In genomic region chr2:215748446-215748845, GRCh38 we compare ENCODE assay signal across 18 cellular contexts.
A peak's percentile ranks its signal among the peaks of the same experiment; 100 is the strongest.
DNase-seq lines count a peak whose midpoint lies in the region; ATAC-seq and TF ChIP-seq lines count a peak whose summit lies in the region.
"Had no signal": no experiment of that assay in that cellular context is flagged by ENCODE, and none has a peak within 500 bp of the region (broad histone marks: within the 10 kb centered on the region; RNA-seq: fewer than 3 reads in every experiment).

No MANE protein-coding gene starts in this region.

- no peak for TF ChIP-seq EP300 in sigmoid colon (IDR thresholded peaks at IDR 0.05)

- H3K36me3 ChIP-seq in GM23248 (ENCODE audit: low read depth) (no peaks in the 10 kb centered on the region), liver (ENCODE audit: control insufficient read depth in 4 of 4, insufficient read depth in 3 of 4, low read depth in 1 of 4, low read length in 3 of 4) (no peaks in the 10 kb centered on the region), sigmoid colon (no peaks in the 10 kb centered on the region)
- H3K36me3 ChIP-seq: BLaER1, pancreas, thyroid gland had no signal

- H3K27me3 ChIP-seq in GM23248 (replicated peaks; ENCODE audit: insufficient read depth) (no peaks in the 10 kb centered on the region), liver (ENCODE audit: control insufficient read depth in 4 of 4, insufficient read depth in 4 of 4, low read length in 3 of 4) (no peaks in the 10 kb centered on the region), sigmoid colon (no peaks in the 10 kb centered on the region)
- H3K27me3 ChIP-seq: BLaER1, pancreas, thyroid gland had no signal

- in situ Hi-C loops in GM23248 (cut with MboI), result no loop called here

- no peaks in the 10 kb centered on the region for H3K79me2 ChIP-seq in GM23248 (ENCODE audit: insufficient read depth)

- no peak overlapping the region for H3K4me2 ChIP-seq in GM23248 (ENCODE audit: unreplicated experiment)
- H3K4me2 ChIP-seq: BLaER1 had no signal

- no peaks in the 10 kb centered on the region for H3K9me2 ChIP-seq in GM23248 (ENCODE audit: insufficient read depth)

- no peak overlapping the region for H3K27ac Mint-ChIP-seq in activated T-helper 2 cell treated with anti-CD3 and anti-CD28 coated beads, Interferon-gamma antibody, Interleukin-2, Interleukin-4, amounts not matched to agents 10 μg/mL and 5 μg/mL and 100 μg/mL, durations not matched to agents 14 hours and 24 hours and 36 hours
- H3K27ac Mint-ChIP-seq in activated CD4-positive, alpha-beta memory T cell treated with anti-CD3 and anti-CD28 coated beads, Interleukin-2, amount 10 ng/mL, durations not matched to agents 7 days and 5 days, result no peak overlapping the region
- H3K27ac Mint-ChIP-seq: activated naive CD8-positive, alpha-beta T cell treated with anti-CD3 and anti-CD28 coated beads for 36 hours had no signal

- ATAC-seq in GM18517 (IDR thresholded peaks at IDR 0.05; ENCODE audit: unreplicated experiment), result no peak
- ATAC-seq: activated CD4-positive, CD25-positive, alpha-beta regulatory T cell treated with anti-CD3 and anti-CD28 coated beads, Interleukin-2, amount 50 U/mL, for 24 hours had no signal

- peaks cover 71% of the 10 kb centered on the region for H3K4me1 Mint-ChIP-seq in activated T-helper 2 cell treated with anti-CD3 and anti-CD28 coated beads, Interferon-gamma antibody, Interleukin-2, Interleukin-4, amounts not matched to agents 10 μg/mL and 5 μg/mL and 100 μg/mL, durations not matched to agents 14 hours and 24 hours and 36 hours (ENCODE audit: low read depth)
- peaks cover 30% of the 10 kb centered on the region for H3K4me1 Mint-ChIP-seq in activated CD4-positive, alpha-beta memory T cell treated with anti-CD3 and anti-CD28 coated beads, Interleukin-2, amount 10 ng/mL, durations not matched to agents 7 days and 5 days

- intact Hi-C loops in sigmoid colon (cut with DNase I), result no loop called here
- intact Hi-C loops in activated T-helper 2 cell treated with anti-CD3 and anti-CD28 coated beads, Interferon-gamma antibody, Interleukin-2, Interleukin-4, amounts not matched to agents 10 μg/mL and 5 μg/mL and 100 μg/mL, durations not matched to agents 14 hours and 24 hours and 36 hours (cut with micrococcal nuclease), result loop anchor here (10.0 kb wide), 2 partner anchors 166 to 266 kb away; partner anchors contain the start of gene MREG

- peak; percentile 41 to 46 for TF ChIP-seq RAD21 in liver (IDR thresholded peaks at IDR 0.05)

- peaks cover 54% of the 10 kb centered on the region for H3F3A ChIP-seq in GM23248 (ENCODE audit: insufficient read depth)

- CTCF ChIA-PET in activated CD4-positive, alpha-beta memory T cell treated with anti-CD3 and anti-CD28 coated beads, Interleukin-2, amount 10 ng/mL, durations not matched to agents 7 days and 5 days (lab: Charles Lee), result interaction anchor here (0.7 kb wide), 1 partner anchor 13 kb away, joined by 3 read pairs; no protein-coding TSS in a partner anchor

- TF ChIP-seq POLR2A in sigmoid colon (IDR thresholded peaks at IDR 0.05), result no peak

- H3K9me3 ChIP-seq in GM23248 (ENCODE audit: low read depth), result no peaks in the 10 kb centered on the region
- no peaks in the 10 kb centered on the region for H3K9me3 ChIP-seq in liver (ENCODE audit: control insufficient read depth in 4 of 4, low read length in 3 of 4)
- H3K9me3 ChIP-seq in sigmoid colon, result no peaks in the 10 kb centered on the region
- H3K9me3 ChIP-seq: BLaER1, pancreas, thyroid gland had no signal

- H3K36me3 Mint-ChIP-seq in activated T-helper 2 cell treated with anti-CD3 and anti-CD28 coated beads, Interferon-gamma antibody, Interleukin-2, Interleukin-4, amounts not matched to agents 10 μg/mL and 5 μg/mL and 100 μg/mL, durations not matched to agents 14 hours and 24 hours and 36 hours (ENCODE audit: low read depth), result no peaks in the 10 kb centered on the region
- H3K36me3 Mint-ChIP-seq in activated CD4-positive, alpha-beta memory T cell treated with anti-CD3 and anti-CD28 coated beads, Interleukin-2, amount 10 ng/mL, durations not matched to agents 7 days and 5 days (ENCODE audit: low read depth), result no peaks in the 10 kb centered on the region
- H3K36me3 Mint-ChIP-seq: activated naive CD8-positive, alpha-beta T cell treated with anti-CD3 and anti-CD28 coated beads for 36 hours had no signal

- WGBS in GM23248 (ENCODE audit: low coverage in 1 of 2, low lambda C conversion rate in 2 of 2, missing lambda C conversion rate in 2 of 2), 2 experiments, result 42 to 46% methylated on average over 6 of the region's 6 CpGs
- 22% methylated on average over 6 of the region's 6 CpGs for WGBS in liver
- 58 to 65% methylated on average over 6 of the region's 6 CpGs for WGBS in sigmoid colon, 2 donors

- H3K4me3 ChIP-seq in GM23248, result no peak overlapping the region
- H3K4me3 ChIP-seq in fibroblast of the aortic adventitia (ENCODE audit: low read depth, low read length), result no peak overlapping the region
- no peak overlapping the region for H3K4me3 ChIP-seq in liver (ENCODE audit: low read depth in 1 of 3, low read length in 3 of 3)
- H3K4me3 ChIP-seq in sigmoid colon, result no peak overlapping the region
- H3K4me3 ChIP-seq: BLaER1, GM12878, pancreas, thyroid gland had no signal

- no peaks in the 10 kb centered on the region for H3K9me3 Mint-ChIP-seq in activated T-helper 2 cell treated with anti-CD3 and anti-CD28 coated beads, Interferon-gamma antibody, Interleukin-2, Interleukin-4, amounts not matched to agents 10 μg/mL and 5 μg/mL and 100 μg/mL, durations not matched to agents 14 hours and 24 hours and 36 hours
- no peaks in the 10 kb centered on the region for H3K9me3 Mint-ChIP-seq in activated CD4-positive, alpha-beta memory T cell treated with anti-CD3 and anti-CD28 coated beads, Interleukin-2, amount 10 ng/mL, durations not matched to agents 7 days and 5 days
- H3K9me3 Mint-ChIP-seq: activated naive CD8-positive, alpha-beta T cell treated with anti-CD3 and anti-CD28 coated beads for 36 hours had no signal

- H4K20me1 ChIP-seq in GM23248 (ENCODE audit: insufficient read depth), result no peaks in the 10 kb centered on the region
- H4K20me1 ChIP-seq: BLaER1 had no signal

- H3K27me3 Mint-ChIP-seq in activated T-helper 2 cell treated with anti-CD3 and anti-CD28 coated beads, Interferon-gamma antibody, Interleukin-2, Interleukin-4, amounts not matched to agents 10 μg/mL and 5 μg/mL and 100 μg/mL, durations not matched to agents 14 hours and 24 hours and 36 hours (ENCODE audit: low read depth), result no peaks in the 10 kb centered on the region
- no peaks in the 10 kb centered on the region for H3K27me3 Mint-ChIP-seq in activated CD4-positive, alpha-beta memory T cell treated with anti-CD3 and anti-CD28 coated beads, Interleukin-2, amount 10 ng/mL, durations not matched to agents 7 days and 5 days

- POLR2A ChIA-PET in activated CD4-positive, alpha-beta memory T cell treated with anti-CD3 and anti-CD28 coated beads, Interleukin-2, amount 10 ng/mL, durations not matched to agents 7 days and 5 days (lab: Charles Lee), result no interaction called here

- TF ChIP-seq CTCF in fibroblast of the aortic adventitia (IDR thresholded peaks at IDR 0.05; ENCODE audit: insufficient read depth, low read length), result no peak
- TF ChIP-seq CTCF in liver (IDR thresholded peaks at IDR 0.05; ENCODE audit: low read depth, low read length, missing input control), result no peak
- TF ChIP-seq CTCF in sigmoid colon (IDR thresholded peaks at IDR 0.05), result no peak

- no peak overlapping the region for H3K4me3 Mint-ChIP-seq in activated T-helper 2 cell treated with anti-CD3 and anti-CD28 coated beads, Interferon-gamma antibody, Interleukin-2, Interleukin-4, amounts not matched to agents 10 μg/mL and 5 μg/mL and 100 μg/mL, durations not matched to agents 14 hours and 24 hours and 36 hours (ENCODE audit: low read depth)
- H3K4me3 Mint-ChIP-seq in activated CD4-positive, alpha-beta memory T cell treated with anti-CD3 and anti-CD28 coated beads, Interleukin-2, amount 10 ng/mL, durations not matched to agents 7 days and 5 days, result no peak overlapping the region
- H3K4me3 Mint-ChIP-seq: activated naive CD8-positive, alpha-beta T cell treated with anti-CD3 and anti-CD28 coated beads for 36 hours had no signal

- H3K9ac ChIP-seq in GM23248 (peak overlapping the region; percentile 72), liver (ENCODE audit: low read depth in 1 of 2, low read length in 2 of 2) (peak overlapping the region in 1 of 2 donors; percentile 56)
- H3K9ac ChIP-seq: BLaER1 had no signal

- H3K4me1 ChIP-seq in GM23248 (ENCODE audit: insufficient read depth), result peaks cover 59% of the 10 kb centered on the region
- H3K4me1 ChIP-seq in liver (ENCODE audit: control insufficient read depth in 4 of 4, insufficient read depth in 4 of 4, low read length in 3 of 4), result peaks cover 25 to 53% (median 39%) of the 10 kb centered on the region in 4 donors
- peaks cover 0 to 55% (median 39%) of the 10 kb centered on the region in 4 donors for H3K4me1 ChIP-seq in sigmoid colon
- H3K4me1 ChIP-seq: pancreas had no signal

- no peak overlapping the region for H2AFZ ChIP-seq in GM23248

- DNase-seq in GM23248, result peak; percentile 52
- DNase-seq in fibroblast of the aortic adventitia (ENCODE audit: low read depth), result peak; percentile 48
- DNase-seq in sigmoid colon, result peak; percentile 70
- DNase-seq in NCI-H774 (lab: John Stamatoyannopoulos, UW), result no peak
- DNase-seq in activated T-helper 2 cell treated with anti-CD3 and anti-CD28 coated beads, Interferon-gamma antibody, Interleukin-2, Interleukin-4, amounts not matched to agents 10 μg/mL and 5 μg/mL and 100 μg/mL, durations not matched to agents 14 hours and 24 hours and 36 hours (ENCODE audit: low spot score), result no peak
- DNase-seq in activated CD4-positive, alpha-beta memory T cell treated with anti-CD3 and anti-CD28 coated beads, Interleukin-2, amount 10 ng/mL, durations not matched to agents 7 days and 5 days, result no peak
- DNase-seq: activated naive CD8-positive, alpha-beta T cell treated with anti-CD3 and anti-CD28 coated beads for 36 hours; EL; mesendoderm; MM.1S; NCI-H345 had no signal

- H3K27ac ChIP-seq in GM23248, result peak overlapping the region; percentile 91; the same call in 1 of the 2 replicates
- H3K27ac ChIP-seq in liver (ENCODE audit: low read depth in 1 of 2, low read length in 2 of 2), result peak overlapping the region; percentile 75 to 92
- peak overlapping the region in 3 of 4 donors; percentile 44 to 64 (median 51) for H3K27ac ChIP-seq in sigmoid colon
- H3K27ac ChIP-seq: BLaER1, thyroid gland had no signal

TF ChIP-seq in liver, 16 proteins besides CTCF, POLR2A, EP300 and RAD21 (continues in another document):
- TF ChIP-seq FOXA1 (IDR thresholded peaks at IDR 0.05) (no peak), EGR1 (IDR thresholded peaks at IDR 0.05; ENCODE audit: low read depth in 2 of 2) (no peak)

Comparison
In these comparisons a context has a peak if more than half of its experiments do, and no peak if none do; other contexts are left out.
1. DNase-seq: peak in GM23248 (single experiment), fibroblast of the aortic adventitia (single experiment) and sigmoid colon (single experiment); none in NCI-H774 (single experiment), activated T-helper 2 cell treated with anti-CD3 and anti-CD28 coated beads, Interferon-gamma antibody, Interleukin-2, Interleukin-4, amounts not matched to agents 10 μg/mL and 5 μg/mL and 100 μg/mL, durations not matched to agents 14 hours and 24 hours and 36 hours (single experiment) and activated CD4-positive, alpha-beta memory T cell treated with anti-CD3 and anti-CD28 coated beads, Interleukin-2, amount 10 ng/mL, durations not matched to agents 7 days and 5 days (single experiment).
2. Peak in every context shown above with its lines, with median percentiles within 50 percentile points of each other: H3K27ac ChIP-seq.